ENCODE assay signal across 9 cellular contexts in genomic region chr9:124855944-124856773, GRCh38. TPM values are rescaled to one million over a fixed set of nuclear protein-coding genes. Genes with fewer than 3 reads are reported as not detected.
DNase-seq lines count a peak whose midpoint lies in the region; ATAC-seq and TF ChIP-seq lines count a peak whose summit lies in the region.
"Had no signal": no experiment of that assay in that cellular context is flagged by ENCODE, and none has a peak within 500 bp of the region (broad histone marks: within the 10 kb centered on the region; RNA-seq: fewer than 3 reads in every experiment).

No MANE protein-coding gene starts in this region.

- peaks cover 30% of the 10 kb centered on the region for H3K79me2 ChIP-seq in OCI-LY3 (ENCODE audit: low read length)

- TF ChIP-seq CTCF in GM06990 (IDR thresholded peaks at IDR 0.05; ENCODE audit: insufficient read depth, low read length, poor library complexity, severe bottlenecking) (peak; percentile 57), OCI-LY3 (IDR thresholded peaks at IDR 0.05; ENCODE audit: low read depth, low read length) (peak; percentile 52)

- H3K4me3 ChIP-seq in GM06990 (replicated peaks; ENCODE audit: low read depth, low read length): no peak overlapping the region
- H3K4me3 ChIP-seq in OCI-LY3 (ENCODE audit: low read length): no peak overlapping the region

- no peak overlapping the region for H2AFZ ChIP-seq in OCI-LY3 (ENCODE audit: low read depth, low read length)

- DNase-seq in ACHN (peak; percentile 52), GM06990 (ENCODE audit: extremely low read depth, insufficient read length) (peak; percentile 55), NCI-H187 treated with DMSO at 0.1 percent for 48 hours (lab: John Stamatoyannopoulos, UW) (no peak), NCI-H2107 (lab: John Stamatoyannopoulos, UW) (no peak)

- H3K9ac ChIP-seq in OCI-LY3 (ENCODE audit: low read length): no peak overlapping the region

- H3K27ac ChIP-seq in OCI-LY3 (ENCODE audit: low read length): no peak overlapping the region

- H3K27me3 ChIP-seq in GM06990 (replicated peaks; ENCODE audit: control insufficient read depth, insufficient read depth, low read length) (no peaks in the 10 kb centered on the region), OCI-LY3 (ENCODE audit: low read depth, low read length) (no peaks in the 10 kb centered on the region)

- ATAC-seq in esophagus mucosa (peak; percentile 7), GM19467 (IDR thresholded peaks at IDR 0.05; ENCODE audit: unreplicated experiment) (no peak), GM21737 (IDR thresholded peaks at IDR 0.05; ENCODE audit: unreplicated experiment) (no peak)

- peaks cover 60% of the 10 kb centered on the region for H4K20me1 ChIP-seq in OCI-LY3 (ENCODE audit: insufficient read depth, low read length)

- no peaks in the 10 kb centered on the region for H3K9me3 ChIP-seq in OCI-LY3 (ENCODE audit: insufficient read depth, low read length)

- H3K36me3 ChIP-seq in GM06990 (ENCODE audit: control insufficient read depth, insufficient read depth, low read length): peaks cover 38% of the 10 kb centered on the region
- peaks cover 48% of the 10 kb centered on the region for H3K36me3 ChIP-seq in OCI-LY3 (replicated peaks; ENCODE audit: low read depth, low read length)

- in situ Hi-C loops in ACHN (cut with HindIII; ENCODE audit: low pct_ligation_motif_present, low pct_unique_long_range_greater_than_20kb, low sequenced_read_pairs): no loop called here

- no peak overlapping the region for H3K4me2 ChIP-seq in OCI-LY3 (ENCODE audit: low read length)

- H3K4me1 ChIP-seq in OCI-LY3 (ENCODE audit: low read length): peaks cover 29% of the 10 kb centered on the region

RNA-seq across cellular contexts. Expression of gene WDR38, which starts 2.9 kb away (rescaled TPM):
- total RNA-seq in esophagus mucosa: not detected
- total RNA-seq: pulmonary artery endothelial cell had no signal

RNA-seq across cellular contexts. Expression of gene RPL35, which starts 5.6 kb away (rescaled TPM):
- total RNA-seq in esophagus mucosa: 1,741 TPM

RNA-seq across cellular contexts. Expression of gene ARPC5L, which starts 5.8 kb away (rescaled TPM):
- 59.3 TPM for total RNA-seq in esophagus mucosa

Comparison
In these comparisons a context has a peak if more than half of its experiments do, and no peak if none do; other contexts are left out.
1. DNase-seq: peak in ACHN (single experiment) and GM06990 (single experiment); none in NCI-H187 treated with DMSO at 0.1 percent for 48 hours (single experiment) and NCI-H2107 (single experiment).